ENCODE assay signal across 10 cellular contexts in genomic region chrX:70592091-70592490, GRCh38.
A peak's percentile ranks its signal among the peaks of the same experiment; 100 is the strongest.
DNase-seq lines count a peak whose midpoint lies in the region; TF ChIP-seq lines count a peak whose summit lies in the region.
"Had no signal": no experiment of that assay in that cellular context is flagged by ENCODE, and none has a peak within 500 bp of the region (broad histone marks: within the 10 kb centered on the region; RNA-seq: fewer than 3 reads in every experiment).

No MANE protein-coding gene starts in this region.

- no peak overlapping the region for H2BK12ac ChIP-seq in mesenchymal stem cell (ENCODE audit: low read length in 2 of 2)

- no peak overlapping the region for H3K4ac ChIP-seq in mesenchymal stem cell (ENCODE audit: low read depth in 1 of 2, low read length in 2 of 2)

- no peaks in the 10 kb centered on the region for H3K36me3 ChIP-seq in adipocyte (ENCODE audit: control insufficient read depth, insufficient read depth, low read length, severe bottlenecking)
- no peaks in the 10 kb centered on the region for H3K36me3 ChIP-seq in mesenchymal stem cell (ENCODE audit: control insufficient read depth in 1 of 2, insufficient read depth in 2 of 2, low read depth in 1 of 2, low read length in 2 of 2)
- H3K36me3 ChIP-seq in ascending aorta, result no peaks in the 10 kb centered on the region

- no peak overlapping the region for H2BK5ac ChIP-seq in mesenchymal stem cell (ENCODE audit: low read depth, low read length, poor library complexity, severe bottlenecking)

- no peak overlapping the region for H2BK120ac ChIP-seq in mesenchymal stem cell (ENCODE audit: low read depth, low read length)

- H3K4me2 ChIP-seq in mesenchymal stem cell (ENCODE audit: low read length, poor library complexity, severe bottlenecking), result no peak overlapping the region

- intact Hi-C loops in ascending aorta (cut with DNase I), result no loop called here

- no peak overlapping the region for H2AK5ac ChIP-seq in mesenchymal stem cell (ENCODE audit: low read length, severe bottlenecking)

- in situ Hi-C loops in Caki2 (cut with HindIII; ENCODE audit: low pct_unique_long_range_greater_than_20kb, low sequenced_read_pairs), result no loop called here

- H4K91ac ChIP-seq in mesenchymal stem cell (ENCODE audit: low read length), result no peak overlapping the region

- no peaks in the 10 kb centered on the region for H3K4me1 ChIP-seq in adipocyte (ENCODE audit: control insufficient read depth, insufficient read depth, low read length)
- no peaks in the 10 kb centered on the region for H3K4me1 ChIP-seq in mesenchymal stem cell (ENCODE audit: control insufficient read depth, insufficient read depth, low read depth, low read length)
- H3K4me1 ChIP-seq in ascending aorta, result no peaks in the 10 kb centered on the region

- H3K27me3 ChIP-seq in adipocyte (replicated peaks; ENCODE audit: control insufficient read depth, insufficient read depth, low read length) (no peaks in the 10 kb centered on the region), mesenchymal stem cell (ENCODE audit: control insufficient read depth in 1 of 2, insufficient read depth in 1 of 2, low read length in 2 of 2) (no peaks in the 10 kb centered on the region), ascending aorta (no peaks in the 10 kb centered on the region)

- no peak overlapping the region for H3K14ac ChIP-seq in mesenchymal stem cell (ENCODE audit: low read length in 2 of 2)

- H2AFZ ChIP-seq in mesenchymal stem cell (ENCODE audit: low read depth, low read length), result no peak overlapping the region

- no peak for TF ChIP-seq CTCF in ascending aorta (IDR thresholded peaks at IDR 0.05)

- H3K4me3 ChIP-seq in adipocyte (ENCODE audit: low read length), result no peak overlapping the region
- no peak overlapping the region for H3K4me3 ChIP-seq in mesenchymal stem cell (ENCODE audit: insufficient read depth in 1 of 2, low read depth in 1 of 2, low read length in 2 of 2)
- H3K4me3 ChIP-seq in ascending aorta, result no peak overlapping the region

- H3K79me1 ChIP-seq in mesenchymal stem cell (replicated peaks; ENCODE audit: low read length, poor library complexity, severe bottlenecking), result no peaks in the 10 kb centered on the region

- H3K9me3 ChIP-seq in adipocyte (ENCODE audit: control insufficient read depth, low read length) (peaks cover 15% of the 10 kb centered on the region), mesenchymal stem cell (ENCODE audit: control insufficient read depth, low read length) (peaks cover 8% of the 10 kb centered on the region), ascending aorta (no peaks in the 10 kb centered on the region)

- no peak overlapping the region for H3K27ac ChIP-seq in mesenchymal stem cell (ENCODE audit: low read length, poor library complexity, severe bottlenecking)
- no peak overlapping the region for H3K27ac ChIP-seq in ascending aorta

- H4K8ac ChIP-seq in mesenchymal stem cell (ENCODE audit: low read length), result no peak overlapping the region

- H3K23ac ChIP-seq in mesenchymal stem cell (ENCODE audit: low read length in 2 of 2), result no peak overlapping the region

- peak; percentile 13 for DNase-seq in Caki2 (ENCODE audit: low read depth)
- DNase-seq in LoVo (ENCODE audit: low spot score), result peak; percentile 2
- peak; percentile 75 for DNase-seq in adipocyte (ENCODE audit: low read depth)
- peak; percentile 55 for DNase-seq in mesenchymal stem cell
- no peak for DNase-seq in cerebellar nuclear complex (lab: John Stamatoyannopoulos, UW)
- DNase-seq in ascending aorta (ENCODE audit: low spot score in 2 of 2), result no peak
- no peak for DNase-seq in NCI-H2029 (lab: John Stamatoyannopoulos, UW)
- no peak for DNase-seq in HuH-7.5 (ENCODE audit: low spot score)
- DNase-seq: NCI-H2081; stimulated activated naive CD4-positive, alpha-beta T cell had no signal

- H3K18ac ChIP-seq in mesenchymal stem cell (ENCODE audit: low read depth in 1 of 2, low read length in 2 of 2), result no peak overlapping the region

- H3K9ac ChIP-seq in adipocyte (ENCODE audit: low read length), result no peak overlapping the region
- peak overlapping the region; percentile 53 for H3K9ac ChIP-seq in mesenchymal stem cell (ENCODE audit: low read length)

- WGBS in mesenchymal stem cell, result no CpG with 5 or more reads among the region's 1 CpG

- H2BK15ac ChIP-seq in mesenchymal stem cell (ENCODE audit: low read depth, poor library complexity, severe bottlenecking), result no peak overlapping the region

Comparison
In these comparisons a context has a peak if more than half of its experiments do, and no peak if none do; other contexts are left out.
1. DNase-seq: peak in Caki2 (single experiment), LoVo (single experiment), adipocyte (single experiment) and mesenchymal stem cell (single experiment); none in cerebellar nuclear complex (0 of 2), ascending aorta (0 of 2), NCI-H2029 (single experiment) and HuH-7.5 (single experiment).